30 cellular contexts compared by ENCODE assay signal in the genomic region with DNA sequence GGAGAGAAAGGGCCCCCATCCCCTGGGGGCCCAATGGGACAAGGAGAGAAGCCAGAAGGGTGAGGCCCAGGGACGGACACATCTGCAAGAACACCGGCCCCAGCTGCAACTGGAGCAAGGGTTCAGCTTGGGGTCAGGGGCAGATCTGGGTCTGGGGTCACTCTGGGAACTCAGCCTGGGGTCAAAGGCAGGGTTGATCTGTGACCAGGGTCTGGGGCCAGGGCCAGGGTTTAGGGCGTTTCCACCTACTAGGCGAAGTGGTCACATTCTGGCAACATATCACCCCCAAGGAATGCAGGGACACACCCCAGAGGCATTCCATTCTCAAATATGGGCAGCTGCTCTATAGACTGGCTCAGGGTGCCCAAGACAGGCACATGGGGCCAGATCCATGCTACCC. TPM values are rescaled to one million over a fixed set of nuclear protein-coding genes. Genes with fewer than 3 reads are reported as not detected.
A peak's percentile ranks its signal among the peaks of the same experiment; 100 is the strongest.
DNase-seq lines count a peak whose midpoint lies in the region; ATAC-seq and TF ChIP-seq lines count a peak whose summit lies in the region.
"Had no signal": no experiment of that assay in that cellular context is flagged by ENCODE, and none has a peak within 500 bp of the region (broad histone marks: within the 10 kb centered on the region; RNA-seq: fewer than 3 reads in every experiment).

No MANE protein-coding gene starts in this region.

- H3K27ac ChIP-seq in right cardiac atrium (ENCODE audit: low read length) (no peak overlapping the region), PC-9 (no peak overlapping the region)
- H3K27ac ChIP-seq: A549, C4-2B, esophagus muscularis mucosa, KMS-11, transverse colon had no signal

- H3K27me3 ChIP-seq in right cardiac atrium (ENCODE audit: control insufficient read depth, insufficient read depth): no peaks in the 10 kb centered on the region
- peaks cover 14% of the 10 kb centered on the region; the same call in 1 of the 2 replicates for H3K27me3 ChIP-seq in PC-9 (ENCODE audit: insufficient read depth, low read depth)

- 86% methylated on average over 4 of the region's 4 CpGs for WGBS in right cardiac atrium

- TF ChIP-seq CTCF in PC-9 (conservative IDR thresholded peaks at IDR 0.05): no peak

- H3K4me1 ChIP-seq in right cardiac atrium (ENCODE audit: control insufficient read depth, insufficient read depth, low read length): no peaks in the 10 kb centered on the region
- H3K4me1 ChIP-seq in PC-9 (replicated peaks; ENCODE audit: insufficient read depth): peaks cover 10% of the 10 kb centered on the region
- H3K4me1 ChIP-seq: A549, esophagus muscularis mucosa, transverse colon had no signal

- peak overlapping the region; percentile 26; the same call in 1 of the 2 replicates for H3K4me2 ChIP-seq in PC-9
- H3K4me2 ChIP-seq: A549, KMS-11 had no signal

- H4K20me1 ChIP-seq in PC-9 (ENCODE audit: insufficient read depth): no peaks in the 10 kb centered on the region

- DNase-seq in left cardiac atrium (peak; percentile 15), right cardiac atrium (no peak), PC-9 (peak; percentile 65 to 78), hepatic stellate cell (ENCODE audit: low spot score) (peak; percentile 35), GM19240 (ENCODE audit: insufficient read length, low spot score) (no peak), NCI-H82 treated with DMSO at 0.1 percent for 48 hours (lab: John Stamatoyannopoulos, UW; ENCODE audit: unreplicated experiment) (no peak)
- no peak for DNase-seq in activated CD4-positive, CD25-positive, alpha-beta regulatory T cell (lab: John Stamatoyannopoulos, UW)
- DNase-seq: activated CD8-positive, alpha-beta T cell treated with anti-CD3 and anti-CD28 coated beads, Interleukin-2, amount 10 ng/mL, durations not matched to agents 7 days and 5 days; activated naive CD4-positive, alpha-beta T cell treated with Interleukin-2 at 50 U/mL for 16 hours; activated T-cell treated with anti-CD3 and anti-CD28 coated beads, Interleukin-2, amount 50 U/mL, for 24 hours; amygdala; effector CD8-positive, alpha-beta T cell; HFFc6; NCI-H1417 treated with DMSO at 0.1 percent for 48 hours; NCI-H526; OCI-M1; stimulated activated CD4-positive, alpha-beta T cell treated with anti-CD3 and anti-CD28 coated beads, Interleukin-1b, Interleukin-23, amount 100 ng/mL, for 48 hours; stimulated activated naive CD4-positive, alpha-beta T cell; T-helper 2 cell; transverse colon had no signal

- intact Hi-C loops in left cardiac atrium (cut with DNase I): no loop called here
- intact Hi-C loops in right cardiac atrium (cut with DNase I): no loop called here
- intact Hi-C loops in PC-9 (cut with micrococcal nuclease; ENCODE audit: unreplicated experiment): no loop called here

- no peaks in the 10 kb centered on the region for H3K9me3 ChIP-seq in right cardiac atrium (ENCODE audit: control insufficient read depth, low read length)
- H3K9me3 ChIP-seq in PC-9 (ENCODE audit: insufficient read depth, low read depth): no peaks in the 10 kb centered on the region
- H3K9me3 ChIP-seq: A549, esophagus muscularis mucosa, transverse colon had no signal

- no peak overlapping the region for H3K4me3 ChIP-seq in right cardiac atrium (ENCODE audit: low read length)
- H3K4me3 ChIP-seq in PC-9: no peak overlapping the region
- H3K4me3 ChIP-seq: A549, esophagus muscularis mucosa, transverse colon had no signal

- no peaks in the 10 kb centered on the region for H3K9me2 ChIP-seq in PC-9 (ENCODE audit: insufficient read depth)

- H2AFZ ChIP-seq in PC-9: no peak overlapping the region

- H3F3A ChIP-seq in PC-9 (ENCODE audit: insufficient read depth, low read depth): no peaks in the 10 kb centered on the region

- no peak for ATAC-seq in left cardiac atrium
- no peak for ATAC-seq in right cardiac atrium
- no peak for ATAC-seq in GM18861 (IDR thresholded peaks at IDR 0.05; ENCODE audit: unreplicated experiment)
- ATAC-seq: activated CD8-positive, alpha-beta T cell treated with anti-CD3 and anti-CD28 coated beads, Interleukin-2, amount 10 ng/mL, durations not matched to agents 7 days and 5 days; sciatic nerve; WTC11 had no signal

- no peaks in the 10 kb centered on the region for H3K36me3 ChIP-seq in PC-9 (ENCODE audit: low read depth)
- H3K36me3 ChIP-seq: esophagus muscularis mucosa, transverse colon had no signal

- BruUV-seq in PC-9 (replicated peaks; lab: Mats Ljungman, UMichigan): TSS peak; percentile 71

- CTCF ChIA-PET in PC-9 (lab: Charles Lee): no interaction called here

- no peaks in the 10 kb centered on the region for H3K79me2 ChIP-seq in PC-9 (ENCODE audit: low read depth)

- POLR2A ChIA-PET in PC-9 (lab: Charles Lee; ENCODE audit: unreplicated experiment): no interaction called here

RNA-seq across cellular contexts. Expression of gene UROC1, which starts 9.0 kb away (rescaled TPM):
- total RNA-seq in left cardiac atrium: not detected
- not detected for total RNA-seq in right cardiac atrium
- not detected for polyA plus RNA-seq in right cardiac atrium
- total RNA-seq in PC-9 (2021): not detected in 2 replicates
- total RNA-seq: esophagus muscularis mucosa, HFFc6, lower leg skin, osteoblast, sciatic nerve, transverse colon, WTC11 had no signal
- polyA plus RNA-seq: A549 had no signal

RNA-seq across cellular contexts. Expression of gene CHST13, which starts 15.4 kb away (rescaled TPM):
- total RNA-seq in left cardiac atrium (under 1 TPM; 0.60 to 0.74 TPM), right cardiac atrium (under 1 TPM in 3 of 4 donors, not detected in 1; 0.19 to 0.59 (median 0.34) TPM), PC-9 (2021) (0.52 and 1.2 TPM in 2 replicates)
- polyA plus RNA-seq in right cardiac atrium: 0.11 TPM
- total RNA-seq: activated CD8-positive, alpha-beta T cell treated with anti-CD3 and anti-CD28 coated beads, Interleukin-2, amount 10 ng/mL, durations not matched to agents 7 days and 5 days; HFFc6 had no signal

RNA-seq across cellular contexts. Expression of gene ZXDC, which starts 32.8 kb away (rescaled TPM):
- total RNA-seq in left cardiac atrium: 10 to 100 TPM; 15.7 to 20.7 TPM
- 10 to 100 TPM; 17.8 to 21.6 (median 19.7) TPM for total RNA-seq in right cardiac atrium
- 8.2 TPM for polyA plus RNA-seq in right cardiac atrium
- 52.9 and 55.4 TPM in 2 replicates for total RNA-seq in PC-9 (2021)

RNA-seq across cellular contexts. Expression of gene C3orf22, which starts 50.2 kb away (rescaled TPM):
- not detected for total RNA-seq in left cardiac atrium
- not detected for total RNA-seq in right cardiac atrium
- not detected for polyA plus RNA-seq in right cardiac atrium
- not detected in 2 replicates for total RNA-seq in PC-9 (2021)
- total RNA-seq: activated CD8-positive, alpha-beta T cell treated with anti-CD3 and anti-CD28 coated beads, Interleukin-2, amount 10 ng/mL, durations not matched to agents 7 days and 5 days; esophagus muscularis mucosa; HFFc6; lower leg skin; osteoblast; sciatic nerve; SK-MEL-5; transverse colon; WTC11 had no signal
- polyA plus RNA-seq: A549 had no signal

Comparison
In these comparisons a context has a peak if more than half of its experiments do, and no peak if none do; other contexts are left out.
1. DNase-seq: peak in left cardiac atrium (single experiment), PC-9 (2 of 2) and hepatic stellate cell (single experiment); none in right cardiac atrium (0 of 3), GM19240 (single experiment), NCI-H82 treated with DMSO at 0.1 percent for 48 hours (single experiment) and activated CD4-positive, CD25-positive, alpha-beta regulatory T cell (0 of 4).